Comparison of ENCODE assay signal across 30 cellular contexts in genomic region chr21:42358937-42359336, GRCh38. TPM values are rescaled to one million over a fixed set of nuclear protein-coding genes. Genes with fewer than 3 reads are reported as not detected.
"Had no signal": no experiment of that assay in that cellular context is flagged by ENCODE, and none has a peak within 500 bp of the region (broad histone marks: within the 10 kb centered on the region; RNA-seq: fewer than 3 reads in every experiment).

No MANE protein-coding gene starts in this region.

- H3K27ac ChIP-seq: adrenal gland, cardiac muscle cell, esophagus muscularis mucosa, heart right ventricle, left lung, lower lobe of right lung, neural progenitor cell, right atrium auricular region, uterus had no signal

- H3K27me3 Mint-ChIP-seq: activated naive CD8-positive, alpha-beta T cell treated with anti-CD3 and anti-CD28 coated beads for 36 hours had no signal

- H3K27ac Mint-ChIP-seq: activated naive CD4-positive, alpha-beta T cell treated with anti-CD3 and anti-CD28 coated beads for 36 hours; activated naive CD8-positive, alpha-beta T cell treated with anti-CD3 and anti-CD28 coated beads for 36 hours; brain; endodermal cell; natural killer cell; neural progenitor cell; T-helper 2 cell treated with Interferon-gamma antibody and Interleukin-4, amounts not matched to agents 5 μg/mL and 100 μg/mL, for 36 hours; type B pancreatic cell had no signal

- H3K4me1 Mint-ChIP-seq: endodermal cell, natural killer cell had no signal

- H3K4me1 ChIP-seq: adrenal gland, esophagus muscularis mucosa, heart right ventricle, left lung, lower lobe of right lung, neural progenitor cell, right atrium auricular region, uterus had no signal

- ATAC-seq: heart right ventricle, left lung, lower lobe of right lung, natural killer cell had no signal

- H3K36me3 Mint-ChIP-seq: brain, neural progenitor cell, type B pancreatic cell had no signal

- H3K4me2 ChIP-seq: neural progenitor cell, smooth muscle cell had no signal

- DNase-seq: activated CD4-positive, alpha-beta T cell treated with anti-CD3 and anti-CD28 coated beads for 4 hours; activated CD4-positive, alpha-beta T cell treated with anti-CD3 and anti-CD28 coated beads, Interleukin-2, amount 50 U/mL, for 4 hours; activated effector memory CD4-positive, alpha-beta T cell treated with Interleukin-2 at 50 U/mL for 16 hours; activated naive CD4-positive, alpha-beta T cell treated with anti-CD3 and anti-CD28 coated beads for 36 hours; activated naive CD8-positive, alpha-beta T cell treated with anti-CD3 and anti-CD28 coated beads for 36 hours; adrenal gland; endodermal cell; foreskin melanocyte; heart right ventricle; lower lobe of right lung; mesendoderm; natural killer cell; stimulated activated naive CD4-positive, alpha-beta T cell; T-helper 1 cell; uterus had no signal

- H2AFZ ChIP-seq: neural progenitor cell had no signal

- H3K36me3 ChIP-seq: adrenal gland, cardiac muscle cell, esophagus muscularis mucosa, heart right ventricle, left lung, lower lobe of right lung, neural progenitor cell, right atrium auricular region, uterus had no signal

- H3K27me3 ChIP-seq: adrenal gland, cardiac muscle cell, neural progenitor cell, right atrium auricular region, uterus had no signal

- H3K4me3 Mint-ChIP-seq: activated naive CD4-positive, alpha-beta T cell treated with anti-CD3 and anti-CD28 coated beads for 36 hours; activated naive CD8-positive, alpha-beta T cell treated with anti-CD3 and anti-CD28 coated beads for 36 hours; brain; endodermal cell; natural killer cell; neural progenitor cell; T-helper 2 cell treated with Interferon-gamma antibody and Interleukin-4, amounts not matched to agents 5 μg/mL and 100 μg/mL, for 36 hours; type B pancreatic cell had no signal

- H3K9me3 ChIP-seq: adrenal gland had no signal

- H3K4me3 ChIP-seq: adrenal gland, cardiac muscle cell, esophagus muscularis mucosa, heart right ventricle, left lung, lower lobe of right lung, neural progenitor cell, right atrium auricular region, smooth muscle cell, uterus had no signal

- H3K9ac ChIP-seq: neural progenitor cell had no signal

RNA-seq across cellular contexts. Expression of gene TFF1, which starts 7.4 kb away (rescaled TPM):
- total RNA-seq: activated naive CD4-positive, alpha-beta T cell treated with anti-CD3 and anti-CD28 coated beads for 36 hours; activated naive CD8-positive, alpha-beta T cell treated with anti-CD3 and anti-CD28 coated beads for 36 hours; aorta; cardiac muscle cell; esophagus muscularis mucosa; glomerular endothelial cell; heart right ventricle; left lung; lower lobe of right lung; mononuclear cell; natural killer cell; omental fat pad; pulmonary artery endothelial cell; right atrium auricular region; temporal lobe; uterus had no signal
- polyA plus RNA-seq: cardiac muscle cell, heart right ventricle had no signal

RNA-seq across cellular contexts. Expression of gene TFF2, which starts 8.1 kb away (rescaled TPM):
- total RNA-seq: activated naive CD4-positive, alpha-beta T cell treated with anti-CD3 and anti-CD28 coated beads for 36 hours; activated naive CD8-positive, alpha-beta T cell treated with anti-CD3 and anti-CD28 coated beads for 36 hours; adrenal gland; aorta; cardiac muscle cell; endodermal cell; esophagus muscularis mucosa; glomerular endothelial cell; heart right ventricle; left lung; lower lobe of right lung; mononuclear cell; natural killer cell; omental fat pad; pulmonary artery endothelial cell; right atrium auricular region; smooth muscle cell; temporal lobe; uterus had no signal
- polyA plus RNA-seq: cardiac muscle cell, heart right ventricle, smooth muscle cell had no signal

RNA-seq across cellular contexts. Expression of gene TMPRSS3, which starts 36.9 kb away (rescaled TPM):
- total RNA-seq: cardiac muscle cell, endodermal cell, esophagus muscularis mucosa, glomerular endothelial cell, pulmonary artery endothelial cell, smooth muscle cell, temporal lobe had no signal
- polyA plus RNA-seq: cardiac muscle cell, smooth muscle cell had no signal

RNA-seq across cellular contexts. Expression of gene TFF3, which starts 43.7 kb away (rescaled TPM):
- total RNA-seq: activated naive CD4-positive, alpha-beta T cell treated with anti-CD3 and anti-CD28 coated beads for 36 hours; activated naive CD8-positive, alpha-beta T cell treated with anti-CD3 and anti-CD28 coated beads for 36 hours; cardiac muscle cell; mononuclear cell; natural killer cell; pulmonary artery endothelial cell; smooth muscle cell; temporal lobe had no signal

RNA-seq across cellular contexts. Expression of gene UBASH3A, which starts 44.8 kb away (rescaled TPM):
- total RNA-seq: cardiac muscle cell, endodermal cell, glomerular endothelial cell, pulmonary artery endothelial cell, smooth muscle cell, temporal lobe had no signal
- polyA plus RNA-seq: cardiac muscle cell, smooth muscle cell had no signal
